ENCODE assay signal across 21 cellular contexts in the genomic region with DNA sequence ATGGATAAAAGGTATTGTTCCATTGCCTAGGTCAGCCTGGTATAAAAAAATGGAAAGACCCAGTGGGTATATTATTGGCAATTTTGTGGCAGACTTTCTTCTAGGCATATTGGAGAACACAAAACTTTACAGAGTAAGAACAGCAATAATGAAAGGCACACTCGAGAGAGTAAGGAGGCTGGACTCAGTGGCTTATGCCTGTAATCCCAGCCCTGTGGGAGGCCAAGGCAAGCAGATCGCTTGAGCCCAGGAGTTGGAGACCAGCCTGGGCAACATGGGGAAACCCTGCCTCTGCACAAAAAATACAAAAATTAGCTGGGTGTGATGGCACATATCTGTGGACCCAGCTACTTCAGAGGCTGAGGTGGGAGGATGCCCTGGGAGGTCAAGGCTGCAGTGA.
DNase-seq lines count a peak whose midpoint lies in the region; TF ChIP-seq lines count a peak whose summit lies in the region.
"Had no signal": no experiment of that assay in that cellular context is flagged by ENCODE, and none has a peak within 500 bp of the region (broad histone marks: within the 10 kb centered on the region; RNA-seq: fewer than 3 reads in every experiment).

No MANE protein-coding gene starts in this region.

- no peaks in the 10 kb centered on the region for H3K79me2 ChIP-seq in OCI-LY7 (ENCODE audit: insufficient read depth, low read depth, low read length)

- no peaks in the 10 kb centered on the region for H3K36me3 ChIP-seq in A673 (ENCODE audit: insufficient read depth, low read length, poor library complexity, severe bottlenecking)
- H3K36me3 ChIP-seq in OCI-LY7 (ENCODE audit: insufficient read depth, low read length), result no peaks in the 10 kb centered on the region
- H3K36me3 ChIP-seq: adrenal gland, SJCRH30 had no signal

- no peak for TF ChIP-seq CTCF in A673 (conservative IDR thresholded peaks at IDR 0.05; ENCODE audit: low read depth, low read length)
- TF ChIP-seq CTCF in CD14-positive monocyte (IDR thresholded peaks at IDR 0.05), result no peak
- no peak for TF ChIP-seq CTCF in OCI-LY7 (conservative IDR thresholded peaks at IDR 0.05; ENCODE audit: low read length)
- no peak for TF ChIP-seq CTCF in glutamatergic neuron (IDR thresholded peaks at IDR 0.05; ENCODE audit: partially characterized antibody, unreplicated experiment)

- H3K4me1 ChIP-seq in A673 (ENCODE audit: insufficient read depth, low read length, poor library complexity, severe bottlenecking), result peaks cover 27% of the 10 kb centered on the region
- H3K4me1 ChIP-seq in OCI-LY7 (ENCODE audit: insufficient read depth, low read length, poor library complexity, severe bottlenecking), result peaks cover 25% of the 10 kb centered on the region
- H3K4me1 ChIP-seq: SJCRH30 had no signal

- H3K27ac Mint-ChIP-seq in CD14-positive monocyte (peak overlapping the region; percentile 98 to 100 (median 99)), glutamatergic neuron (ENCODE audit: unreplicated experiment) (no peak overlapping the region)
- H3K27ac Mint-ChIP-seq: brain, HFFc6, WTC11 had no signal

- intact Hi-C loops in A673 (cut with micrococcal nuclease; ENCODE audit: unreplicated experiment), result no loop called here
- intact Hi-C loops in CD14-positive monocyte (cut with micrococcal nuclease), result loop anchor here in 1 of 2 donors (5.0 kb wide), 2 partner anchors 41 to 64 kb away; no protein-coding TSS in a partner anchor
- intact Hi-C loops in OCI-LY7 (cut with micrococcal nuclease; ENCODE audit: unreplicated experiment), result no loop called here

- H3K36me3 Mint-ChIP-seq in CD14-positive monocyte (no peaks in the 10 kb centered on the region), glutamatergic neuron (ENCODE audit: unreplicated experiment) (no peaks in the 10 kb centered on the region)
- H3K36me3 Mint-ChIP-seq: brain, WTC11 had no signal

- peak; percentile 50 for DNase-seq in A673 (ENCODE audit: low spot score)
- no peak for DNase-seq in CD14-positive monocyte (ENCODE audit: low spot score)
- DNase-seq in OCI-LY7 (ENCODE audit: low spot score), result no peak
- DNase-seq in islet precursor cell, result peak; percentile 31
- no peak for DNase-seq in glutamatergic neuron
- no peak for DNase-seq in DMS53 (lab: John Stamatoyannopoulos, UW)
- no peak for DNase-seq in AG08395 (ENCODE audit: low spot score)
- DNase-seq: activated CD4-positive, alpha-beta T cell treated with anti-CD3 and anti-CD28 coated beads, Interleukin-2, amount 50 U/mL, for 48 hours; activated CD8-positive, alpha-beta memory T cell treated with anti-CD3 and anti-CD28 coated beads, Interleukin-2, amount 50 U/mL, for 48 hours; activated effector memory CD4-positive, alpha-beta T cell treated with Interleukin-2 at 50 U/mL for 16 hours; adrenal gland; effector CD4-positive, alpha-beta T cell; HFFc6; mesenchymal stem cell; NCI-H510A treated with DMSO at 0.1 percent for 48 hours; NK-92 treated with Interleukin-12 subunit alpha and Interleukin-12 subunit beta, amount 100 ng/mL, for 24 hours; SJCRH30 had no signal

- peak overlapping the region; percentile 89; the same call in 1 of the 2 replicates for H2AFZ ChIP-seq in OCI-LY7 (ENCODE audit: low read length)

- H3K4me2 ChIP-seq in OCI-LY7 (ENCODE audit: low read length), result peak overlapping the region; percentile 52

- no peak overlapping the region for H3K4me3 ChIP-seq in A673 (ENCODE audit: low read depth, low read length, poor library complexity, severe bottlenecking)
- H3K4me3 ChIP-seq in OCI-LY7 (ENCODE audit: low read depth, low read length, poor library complexity, severe bottlenecking), result no peak overlapping the region
- H3K4me3 ChIP-seq: adrenal gland, SJCRH30, skin epidermis had no signal

- H3K27me3 Mint-ChIP-seq in CD14-positive monocyte (ENCODE audit: low read depth in 3 of 3) (peaks cover 0 to 1% (median 0%) of the 10 kb centered on the region in 3 donors), glutamatergic neuron (ENCODE audit: unreplicated experiment) (peaks cover 2% of the 10 kb centered on the region)

- H3K4me1 Mint-ChIP-seq in CD14-positive monocyte (peaks cover 68% of the 10 kb centered on the region), glutamatergic neuron (ENCODE audit: low read depth, unreplicated experiment) (peaks cover 5% of the 10 kb centered on the region)

- no peaks in the 10 kb centered on the region for H4K20me1 ChIP-seq in OCI-LY7 (ENCODE audit: insufficient read depth, low read length)

- BruUV-seq in A673 (replicated peaks; lab: Mats Ljungman, UMichigan), result no TSS peak
- no TSS peak for BruUV-seq in OCI-LY7 (replicated peaks; lab: Mats Ljungman, UMichigan)

- no peaks in the 10 kb centered on the region for H3K9me3 Mint-ChIP-seq in CD14-positive monocyte
- no peaks in the 10 kb centered on the region for H3K9me3 Mint-ChIP-seq in glutamatergic neuron (ENCODE audit: unreplicated experiment)
- H3K9me3 Mint-ChIP-seq: brain, HFFc6, WTC11 had no signal

- no peak overlapping the region for H3K4me3 Mint-ChIP-seq in CD14-positive monocyte
- no peak overlapping the region for H3K4me3 Mint-ChIP-seq in glutamatergic neuron (ENCODE audit: unreplicated experiment)
- H3K4me3 Mint-ChIP-seq: brain, HFFc6, WTC11 had no signal

- no peaks in the 10 kb centered on the region for H3K27me3 ChIP-seq in A673 (replicated peaks; ENCODE audit: insufficient read depth, low read depth, low read length, poor library complexity)
- H3K27me3 ChIP-seq: adrenal gland, SJCRH30 had no signal

- POLR2A ChIA-PET in A673 (lab: Charles Lee; ENCODE audit: low non-redundant PET), result no interaction called here
- POLR2A ChIA-PET in OCI-LY7 (lab: Charles Lee), result interaction anchor here (1.0 to 2.9 kb wide), 8 partner anchors 11 to 208 kb away, joined by 3 to 18 read pairs (median 5); no protein-coding TSS in a partner anchor

- CTCF ChIA-PET in A673 (lab: Charles Lee) (no interaction called here), OCI-LY7 (lab: Charles Lee; ENCODE audit: unreplicated experiment) (no interaction called here)

- no peaks in the 10 kb centered on the region for H3K9me2 ChIP-seq in OCI-LY7 (ENCODE audit: insufficient read depth, low read length)

- H3K27ac ChIP-seq in A673 (ENCODE audit: low read depth, low read length, poor library complexity, severe bottlenecking) (peak overlapping the region; percentile 85), OCI-LY7 (ENCODE audit: low read depth, low read length, poor library complexity, severe bottlenecking) (no peak overlapping the region)
- H3K27ac ChIP-seq: adrenal gland, foreskin keratinocyte, SJCRH30, skin epidermis had no signal

- H3K9me3 ChIP-seq in A673 (ENCODE audit: low read depth, low read length, poor library complexity, severe bottlenecking) (no peaks in the 10 kb centered on the region), OCI-LY7 (ENCODE audit: low read length) (no peaks in the 10 kb centered on the region)
- H3K9me3 ChIP-seq: adrenal gland, SJCRH30 had no signal

Comparison
In these comparisons a context has a peak if more than half of its experiments do, and no peak if none do; other contexts are left out.
1. DNase-seq: peak in A673 (single experiment) and islet precursor cell (single experiment); none in CD14-positive monocyte (single experiment), OCI-LY7 (single experiment), glutamatergic neuron (single experiment), DMS53 (single experiment) and AG08395 (single experiment).